Comparison of ENCODE assay signal across 8 cellular contexts in the genomic region with DNA sequence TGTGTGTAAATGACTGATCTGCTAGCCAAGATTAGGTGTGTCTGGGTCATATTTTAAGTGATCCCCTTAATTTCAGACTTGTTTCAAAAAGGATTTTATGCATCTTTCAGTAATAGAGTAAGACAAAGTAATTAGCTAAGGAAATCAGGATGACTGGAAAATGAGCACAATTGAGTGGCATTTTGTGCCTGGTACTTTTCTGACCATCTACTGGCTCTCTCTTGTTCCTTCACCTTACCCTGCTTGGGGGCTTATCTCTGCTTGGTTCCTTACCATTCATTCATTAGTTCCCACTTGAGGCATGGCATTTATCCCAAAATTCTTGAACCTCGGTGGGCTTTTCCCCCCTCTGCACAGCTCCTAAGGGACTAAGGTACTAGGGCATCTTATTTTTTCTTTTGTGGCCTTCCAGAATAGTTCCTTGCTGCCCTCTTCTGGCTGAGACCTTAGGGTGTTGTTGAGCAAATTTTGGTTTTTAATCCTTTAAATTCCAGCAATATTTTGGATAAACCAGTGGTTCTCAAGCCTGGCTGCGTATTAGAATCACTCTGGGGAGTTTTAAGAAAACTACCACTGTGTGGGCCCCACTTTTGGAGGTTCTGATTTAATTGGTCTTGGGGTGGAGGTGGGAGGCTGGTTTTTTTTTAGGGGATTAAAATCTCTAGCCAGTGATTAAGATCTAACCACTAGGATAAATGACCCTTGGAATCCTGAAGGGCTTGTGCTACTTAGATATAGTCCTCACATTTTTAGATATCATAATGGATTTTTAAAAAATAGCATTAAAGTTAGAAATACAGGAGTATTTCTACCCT. TPM values are rescaled to one million over a fixed set of nuclear protein-coding genes. Genes with fewer than 3 reads are reported as not detected.
DNase-seq lines count a peak whose midpoint lies in the region; ATAC-seq and TF ChIP-seq lines count a peak whose summit lies in the region.

No MANE protein-coding gene starts in this region.

- H3K27ac Mint-ChIP-seq in chondrocyte (ENCODE audit: unreplicated experiment) = no peak overlapping the region

- no peak overlapping the region for H3K4me3 Mint-ChIP-seq in chondrocyte (ENCODE audit: unreplicated experiment)

- no peaks in the 10 kb centered on the region for H3K9me3 Mint-ChIP-seq in chondrocyte (ENCODE audit: low read depth)

- TF ChIP-seq CTCF in GM20000 (IDR thresholded peaks at IDR 0.05; ENCODE audit: extremely low read depth, missing control alignments) = peak; percentile 16
- TF ChIP-seq CTCF in chondrocyte (IDR thresholded peaks at IDR 0.05) = peak; percentile 89

- DNase-seq in Caki2 (ENCODE audit: low read depth) (peak; percentile 25), GM20000 (ENCODE audit: low spot score) (peak; percentile 16), NCI-H2227 treated with DMSO at 0.1 percent for 48 hours (lab: John Stamatoyannopoulos, UW) (peak; percentile 7), chondrocyte (ENCODE audit: low spot score) (no peak), medulla oblongata (ENCODE audit: extremely low spot score) (peak; percentile 56), GOT3 (lab: John Stamatoyannopoulos, UW) (no peak)
- no peak for DNase-seq in stimulated activated naive CD4-positive, alpha-beta T cell treated with Interleukin-2 at 50 U/mL for 16 hours (lab: John Stamatoyannopoulos, UW)

- H3K4me1 Mint-ChIP-seq in chondrocyte (ENCODE audit: low read depth) = peaks cover 12% of the 10 kb centered on the region

- no peaks in the 10 kb centered on the region for H3K27me3 Mint-ChIP-seq in chondrocyte (ENCODE audit: low read depth)

- H3K36me3 Mint-ChIP-seq in chondrocyte (ENCODE audit: low read depth) = no peaks in the 10 kb centered on the region

- in situ Hi-C loops in Caki2 (cut with HindIII; ENCODE audit: low pct_unique_long_range_greater_than_20kb, low sequenced_read_pairs) = no loop called here

- no peak for ATAC-seq in GM18909 (IDR thresholded peaks at IDR 0.05; ENCODE audit: poor library complexity, unreplicated experiment)

RNA-seq across cellular contexts. Expression of a gene that starts 50.8 kb away (rescaled TPM):
- 5.1 and 7.7 TPM in 2 replicates for total RNA-seq in Caki2 (2014; rRNA removed; shearing (Covaris generic); ENCODE audit: low replicate concordance)
- total RNA-seq in chondrocyte = 26.7 to 38.3 TPM (median 28.1 TPM) in 3 replicates

RNA-seq across cellular contexts. Expression of a gene that starts 51.3 kb away (rescaled TPM):
- 251 and 268 TPM in 2 replicates for total RNA-seq in Caki2 (2014; rRNA removed; shearing (Covaris generic); ENCODE audit: low replicate concordance)
- total RNA-seq in chondrocyte = 183 to 216 TPM (median 184 TPM) in 3 replicates

Comparison
In these comparisons a context has a peak if more than half of its experiments do, and no peak if none do; other contexts are left out.
1. DNase-seq: peak in Caki2 (single experiment), GM20000 (single experiment), NCI-H2227 treated with DMSO at 0.1 percent for 48 hours (single experiment) and medulla oblongata (single experiment); none in chondrocyte (single experiment), stimulated activated naive CD4-positive, alpha-beta T cell treated with Interleukin-2 at 50 U/mL for 16 hours (single experiment) and GOT3 (single experiment).